In genomic region chr5:135553688-135554462, GRCh38 we compare ENCODE assay signal across 9 cellular contexts. TPM values are rescaled to one million over a fixed set of nuclear protein-coding genes. Genes with fewer than 3 reads are reported as not detected.
DNase-seq lines count a peak whose midpoint lies in the region; ATAC-seq lines count a peak whose summit lies in the region.
"Had no signal": no experiment of that assay in that cellular context is flagged by ENCODE, and none has a peak within 500 bp of the region (broad histone marks: within the 10 kb centered on the region; RNA-seq: fewer than 3 reads in every experiment).

No MANE protein-coding gene starts in this region.

- no peak overlapping the region for H3K4me3 Mint-ChIP-seq in activated CD4-positive, alpha-beta T cell treated with anti-CD3 and anti-CD28 coated beads, Interleukin-2, amount 10 ng/mL, durations not matched to agents 7 days and 5 days
- H3K4me3 Mint-ChIP-seq: central memory CD8-positive, alpha-beta T cell had no signal

- DNase-seq in COLO829 (ENCODE audit: low spot score) (peak; percentile 53), Kasumi-1 (lab: John Stamatoyannopoulos, UW) (peak; percentile 10 to 33), adipocyte (ENCODE audit: low read depth) (peak; percentile 36), medulla oblongata (ENCODE audit: extremely low spot score) (peak; percentile 33), middle frontal gyrus (ENCODE audit: extremely low spot score, low spot score) (no peak)
- DNase-seq in activated CD4-positive, alpha-beta T cell treated with anti-CD3 and anti-CD28 coated beads, Interleukin-2, amount 10 ng/mL, durations not matched to agents 7 days and 5 days: no peak
- no peak for DNase-seq in stimulated activated CD4-positive, alpha-beta T cell treated with anti-CD3 and anti-CD28 coated beads, Interleukin-4, amount 100 ng/mL, for 4 hours

- no peak overlapping the region for H3K27ac Mint-ChIP-seq in activated CD4-positive, alpha-beta T cell treated with anti-CD3 and anti-CD28 coated beads, Interleukin-2, amount 10 ng/mL, durations not matched to agents 7 days and 5 days

- peak overlapping the region; percentile 41 for H3K4me3 ChIP-seq in adipocyte (ENCODE audit: low read length)

- H3K9me3 ChIP-seq in adipocyte (ENCODE audit: control insufficient read depth, low read length): no peaks in the 10 kb centered on the region

- POLR2A ChIA-PET in activated CD4-positive, alpha-beta T cell treated with anti-CD3 and anti-CD28 coated beads, Interleukin-2, amount 10 ng/mL, durations not matched to agents 7 days and 5 days (lab: Charles Lee): no interaction called here

- ATAC-seq in HG03460 (IDR thresholded peaks at IDR 0.05; ENCODE audit: unreplicated experiment): no peak

- peaks cover 3% of the 10 kb centered on the region for H3K4me1 ChIP-seq in adipocyte (ENCODE audit: control insufficient read depth, insufficient read depth, low read length)

- no peaks in the 10 kb centered on the region for H3K9me3 Mint-ChIP-seq in activated CD4-positive, alpha-beta T cell treated with anti-CD3 and anti-CD28 coated beads, Interleukin-2, amount 10 ng/mL, durations not matched to agents 7 days and 5 days
- H3K9me3 Mint-ChIP-seq: central memory CD8-positive, alpha-beta T cell had no signal

- CTCF ChIA-PET in activated CD4-positive, alpha-beta T cell treated with anti-CD3 and anti-CD28 coated beads, Interleukin-2, amount 10 ng/mL, durations not matched to agents 7 days and 5 days (lab: Charles Lee): interaction anchor here (0.7 to 10.2 kb wide), 2 partner anchors 89 to 93 kb away, joined by 3 to 80 read pairs; no protein-coding TSS in a partner anchor

- peak overlapping the region; percentile 21 for H3K9ac ChIP-seq in adipocyte (ENCODE audit: low read length)

- H3K4me1 Mint-ChIP-seq in activated CD4-positive, alpha-beta T cell treated with anti-CD3 and anti-CD28 coated beads, Interleukin-2, amount 10 ng/mL, durations not matched to agents 7 days and 5 days: no peaks in the 10 kb centered on the region
- H3K4me1 Mint-ChIP-seq: central memory CD8-positive, alpha-beta T cell had no signal

- H3K36me3 Mint-ChIP-seq in activated CD4-positive, alpha-beta T cell treated with anti-CD3 and anti-CD28 coated beads, Interleukin-2, amount 10 ng/mL, durations not matched to agents 7 days and 5 days (ENCODE audit: low read depth): no peaks in the 10 kb centered on the region

- H3K27me3 ChIP-seq in adipocyte (replicated peaks; ENCODE audit: control insufficient read depth, insufficient read depth, low read length): peaks cover 58% of the 10 kb centered on the region

- peaks cover 43% of the 10 kb centered on the region for H3K27me3 Mint-ChIP-seq in activated CD4-positive, alpha-beta T cell treated with anti-CD3 and anti-CD28 coated beads, Interleukin-2, amount 10 ng/mL, durations not matched to agents 7 days and 5 days

- no peaks in the 10 kb centered on the region for H3K36me3 ChIP-seq in adipocyte (ENCODE audit: control insufficient read depth, insufficient read depth, low read length, severe bottlenecking)

RNA-seq across cellular contexts. Expression of gene NEUROG1, which starts 18.1 kb away (rescaled TPM):
- not detected for total RNA-seq in activated CD4-positive, alpha-beta T cell treated with anti-CD3 and anti-CD28 coated beads, Interleukin-2, amount 10 ng/mL, durations not matched to agents 7 days and 5 days

RNA-seq across cellular contexts. Expression of gene CXCL14, which starts 24.9 kb away (rescaled TPM):
- total RNA-seq in activated CD4-positive, alpha-beta T cell treated with anti-CD3 and anti-CD28 coated beads, Interleukin-2, amount 10 ng/mL, durations not matched to agents 7 days and 5 days: not detected

Comparison
In these comparisons a context has a peak if more than half of its experiments do, and no peak if none do; other contexts are left out.
1. DNase-seq: peak in COLO829 (single experiment), Kasumi-1 (2 of 2), adipocyte (single experiment) and medulla oblongata (single experiment); none in middle frontal gyrus (single experiment), activated CD4-positive, alpha-beta T cell treated with anti-CD3 and anti-CD28 coated beads, Interleukin-2, amount 10 ng/mL, durations not matched to agents 7 days and 5 days (single experiment) and stimulated activated CD4-positive, alpha-beta T cell treated with anti-CD3 and anti-CD28 coated beads, Interleukin-4, amount 100 ng/mL, for 4 hours (0 of 2).